14 cellular contexts compared by ENCODE assay signal in the genomic region with DNA sequence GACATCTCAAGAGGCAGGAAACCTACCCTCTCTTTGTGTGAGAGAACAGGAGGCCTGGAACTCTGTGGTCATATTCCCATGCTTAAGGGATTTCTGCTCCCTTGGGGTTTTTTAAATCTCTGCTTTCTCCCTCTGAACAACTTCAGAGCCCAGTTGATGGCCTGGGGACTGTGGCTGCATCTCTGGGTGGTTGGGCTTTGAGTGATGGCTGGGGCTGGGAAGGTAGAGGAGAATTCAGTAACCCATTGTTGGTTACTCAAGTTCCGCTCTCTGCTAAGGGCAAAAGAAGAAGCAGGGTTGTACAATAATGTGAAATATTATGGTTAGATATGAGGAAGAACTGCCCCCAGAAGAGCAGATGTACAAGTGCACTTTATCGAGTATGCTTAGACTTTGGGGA.
"Had no signal": no experiment of that assay in that cellular context is flagged by ENCODE, and none has a peak within 500 bp of the region (broad histone marks: within the 10 kb centered on the region; RNA-seq: fewer than 3 reads in every experiment).

No MANE protein-coding gene starts in this region.

- H3K36me3 ChIP-seq: lower lobe of right lung, thoracic aorta had no signal

- H3K4me3 ChIP-seq: lower lobe of right lung, thoracic aorta had no signal

- H3K4me1 ChIP-seq: foreskin keratinocyte, lower lobe of right lung had no signal

- H3K27ac ChIP-seq: foreskin keratinocyte, lower lobe of right lung, thoracic aorta, VCaP had no signal

- H3K9me3 ChIP-seq: lower lobe of right lung, thoracic aorta had no signal

- DNase-seq: activated CD4-positive, alpha-beta memory T cell treated with anti-CD3 and anti-CD28 coated beads, Interleukin-2, amount 10 ng/mL, durations not matched to agents 7 days and 5 days; activated CD4-positive, alpha-beta T cell treated with anti-CD3 and anti-CD28 coated beads, Interleukin-2, amount 10 ng/mL, durations not matched to agents 24 days and 14 days; aorta; dermis blood vessel endothelial cell; effector CD8-positive, alpha-beta T cell; foreskin keratinocyte; lower lobe of right lung; naive B cell; small intestine; stimulated activated CD4-positive, alpha-beta T cell treated with anti-CD3 and anti-CD28 coated beads, Interleukin-15, amount 100 ng/mL, for 24 hours; stimulated activated CD8-positive, alpha-beta memory T cell treated with anti-CD3 and anti-CD28 coated beads, Interleukin-4, amount 100 ng/mL, for 48 hours; stimulated activated naive CD4-positive, alpha-beta T cell had no signal
